In the genomic region with DNA sequence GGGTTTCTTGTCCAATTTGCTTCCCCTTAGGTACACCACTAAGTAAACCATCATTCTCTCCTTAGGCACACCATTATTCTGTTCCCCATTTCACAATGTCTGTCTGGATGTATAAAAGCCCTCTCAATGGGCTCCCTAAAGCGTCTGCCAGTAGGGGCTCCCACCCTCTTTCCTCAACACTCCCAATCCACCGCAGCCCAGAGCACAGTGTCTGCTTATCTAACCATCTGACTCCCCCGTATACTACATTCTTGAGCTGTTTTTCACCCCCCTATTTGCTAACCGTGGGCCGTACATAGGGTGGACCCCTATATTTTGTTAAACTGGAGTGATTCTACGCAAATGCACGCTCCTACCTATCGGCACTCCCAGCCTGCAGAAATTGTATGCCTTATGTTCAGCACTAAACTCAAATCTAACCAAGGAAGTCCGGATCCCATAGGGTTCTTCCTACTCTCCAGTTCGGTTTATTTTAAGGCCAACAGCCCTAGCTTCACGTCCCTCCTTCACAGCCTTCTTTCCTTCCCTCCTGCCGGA, we compare ENCODE assay signal across 1 cellular context.
A peak's percentile ranks its signal among the peaks of the same experiment; 100 is the strongest.
TF ChIP-seq lines count a peak whose summit lies in the region.

No MANE protein-coding gene starts in this region.

TF ChIP-seq in H1, 55 proteins besides CTCF, POLR2A, EP300 and RAD21:
- TF ChIP-seq JUND (IDR thresholded peaks at IDR 0.05; ENCODE audit: low read length) (no peak), KDM4A (IDR thresholded peaks at IDR 0.05; ENCODE audit: low read depth, low read length, severe bottlenecking) (peak; percentile 23), SP1 (IDR thresholded peaks at IDR 0.05; ENCODE audit: low read depth, low read length) (no peak), EZH2 (IDR thresholded peaks at IDR 0.05; ENCODE audit: low read depth, low read length, severe bottlenecking) (no peak), HDAC6 (IDR thresholded peaks at IDR 0.05; ENCODE audit: low read depth, low read length) (no peak), SAP30 (IDR thresholded peaks at IDR 0.05; ENCODE audit: insufficient read depth, insufficient replicate concordance, low read length) (peak; percentile 35), SIN3A (conservative IDR thresholded peaks at IDR 0.05 in 1 of 2, IDR thresholded peaks at IDR 0.05 in 1 of 2; ENCODE audit: low read depth in 1 of 2, low read length in 2 of 2) (no peak), ASH2L (IDR thresholded peaks at IDR 0.05; ENCODE audit: low read length) (peak; percentile 4), KDM1A (IDR thresholded peaks at IDR 0.05; ENCODE audit: borderline replicate concordance, low read length) (no peak), YY1 (IDR thresholded peaks at IDR 0.05; ENCODE audit: low read depth, low read length) (no peak), CHD1 (IDR thresholded peaks at IDR 0.05; ENCODE audit: low read depth, low read length) (no peak), ZNF274 (IDR thresholded peaks at IDR 0.05; ENCODE audit: borderline replicate concordance, extremely low read depth, low read length) (no peak), USF2 (IDR thresholded peaks at IDR 0.05; ENCODE audit: low read length) (no peak), SP2 (IDR thresholded peaks at IDR 0.05; ENCODE audit: low read length) (no peak), POU5F1 (IDR thresholded peaks at IDR 0.05; ENCODE audit: low read depth, low read length) (no peak), TCF12 (IDR thresholded peaks at IDR 0.05; ENCODE audit: low read depth, low read length) (no peak), CEBPB (IDR thresholded peaks at IDR 0.05; ENCODE audit: low read depth, low read length) (peak; percentile 60; the same call in 1 of the 2 replicates), HDAC2 (IDR thresholded peaks at IDR 0.05; ENCODE audit: borderline replicate concordance in 1 of 2, low read depth in 2 of 2, low read length in 2 of 2) (0 out of 4 replicates have a peak, but pooled peaks of 1 of the 2 experiments have one; percentile 23), FOSL1 (IDR thresholded peaks at IDR 0.05; ENCODE audit: insufficient read depth, low read depth, low read length) (no peak), MAFK (IDR thresholded peaks at IDR 0.05; ENCODE audit: low read depth, low read length) (no peak), CTBP2 (IDR thresholded peaks at IDR 0.05; ENCODE audit: borderline replicate concordance, insufficient read depth, insufficient read length, low read length) (no peak), TBP (IDR thresholded peaks at IDR 0.05; ENCODE audit: low read depth, low read length) (no peak), JUN (IDR thresholded peaks at IDR 0.05; ENCODE audit: low read depth, low read length) (no peak), NANOG (IDR thresholded peaks at IDR 0.05; ENCODE audit: insufficient read depth, low read depth, low read length, poor library complexity, severe bottlenecking) (no peak), TEAD4 (IDR thresholded peaks at IDR 0.05; ENCODE audit: low read depth, low read length) (no peak), CBX5 (IDR thresholded peaks at IDR 0.05; ENCODE audit: low read depth, low read length) (no peak), ATF2 (IDR thresholded peaks at IDR 0.05; ENCODE audit: low read length) (no peak), RXRA (IDR thresholded peaks at IDR 0.05; ENCODE audit: insufficient read depth, low read depth, low read length) (no peak), SIRT6 (IDR thresholded peaks at IDR 0.05; ENCODE audit: low read length) (no peak), PHF8 (conservative IDR thresholded peaks at IDR 0.05; ENCODE audit: low read depth, low read length) (no peak; the same call in 1 of the 2 replicates), POLR2AphosphoS5 (IDR thresholded peaks at IDR 0.05; ENCODE audit: low read depth, low read length) (peak; percentile 52; the same call in 1 of the 2 replicates), MAX (IDR thresholded peaks at IDR 0.05) (no peak), BCL11A (IDR thresholded peaks at IDR 0.05; ENCODE audit: low read depth in 2 of 2, low read length in 2 of 2) (no peak), SRF (IDR thresholded peaks at IDR 0.05; ENCODE audit: low read depth, low read length) (no peak), CREB1 (IDR thresholded peaks at IDR 0.05) (no peak)
- TF ChIP-seq, protein P1, sequence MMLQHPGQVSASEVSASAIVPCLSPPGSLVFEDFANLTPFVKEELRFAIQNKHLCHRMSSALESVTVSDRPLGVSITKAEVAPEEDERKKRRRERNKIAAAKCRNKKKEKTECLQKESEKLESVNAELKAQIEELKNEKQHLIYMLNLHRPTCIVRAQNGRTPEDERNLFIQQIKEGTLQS (IDR thresholded peaks at IDR 0.05; ENCODE audit: insufficient read depth, low read depth, low read length) = no peak
- TF ChIP-seq, protein P2, sequence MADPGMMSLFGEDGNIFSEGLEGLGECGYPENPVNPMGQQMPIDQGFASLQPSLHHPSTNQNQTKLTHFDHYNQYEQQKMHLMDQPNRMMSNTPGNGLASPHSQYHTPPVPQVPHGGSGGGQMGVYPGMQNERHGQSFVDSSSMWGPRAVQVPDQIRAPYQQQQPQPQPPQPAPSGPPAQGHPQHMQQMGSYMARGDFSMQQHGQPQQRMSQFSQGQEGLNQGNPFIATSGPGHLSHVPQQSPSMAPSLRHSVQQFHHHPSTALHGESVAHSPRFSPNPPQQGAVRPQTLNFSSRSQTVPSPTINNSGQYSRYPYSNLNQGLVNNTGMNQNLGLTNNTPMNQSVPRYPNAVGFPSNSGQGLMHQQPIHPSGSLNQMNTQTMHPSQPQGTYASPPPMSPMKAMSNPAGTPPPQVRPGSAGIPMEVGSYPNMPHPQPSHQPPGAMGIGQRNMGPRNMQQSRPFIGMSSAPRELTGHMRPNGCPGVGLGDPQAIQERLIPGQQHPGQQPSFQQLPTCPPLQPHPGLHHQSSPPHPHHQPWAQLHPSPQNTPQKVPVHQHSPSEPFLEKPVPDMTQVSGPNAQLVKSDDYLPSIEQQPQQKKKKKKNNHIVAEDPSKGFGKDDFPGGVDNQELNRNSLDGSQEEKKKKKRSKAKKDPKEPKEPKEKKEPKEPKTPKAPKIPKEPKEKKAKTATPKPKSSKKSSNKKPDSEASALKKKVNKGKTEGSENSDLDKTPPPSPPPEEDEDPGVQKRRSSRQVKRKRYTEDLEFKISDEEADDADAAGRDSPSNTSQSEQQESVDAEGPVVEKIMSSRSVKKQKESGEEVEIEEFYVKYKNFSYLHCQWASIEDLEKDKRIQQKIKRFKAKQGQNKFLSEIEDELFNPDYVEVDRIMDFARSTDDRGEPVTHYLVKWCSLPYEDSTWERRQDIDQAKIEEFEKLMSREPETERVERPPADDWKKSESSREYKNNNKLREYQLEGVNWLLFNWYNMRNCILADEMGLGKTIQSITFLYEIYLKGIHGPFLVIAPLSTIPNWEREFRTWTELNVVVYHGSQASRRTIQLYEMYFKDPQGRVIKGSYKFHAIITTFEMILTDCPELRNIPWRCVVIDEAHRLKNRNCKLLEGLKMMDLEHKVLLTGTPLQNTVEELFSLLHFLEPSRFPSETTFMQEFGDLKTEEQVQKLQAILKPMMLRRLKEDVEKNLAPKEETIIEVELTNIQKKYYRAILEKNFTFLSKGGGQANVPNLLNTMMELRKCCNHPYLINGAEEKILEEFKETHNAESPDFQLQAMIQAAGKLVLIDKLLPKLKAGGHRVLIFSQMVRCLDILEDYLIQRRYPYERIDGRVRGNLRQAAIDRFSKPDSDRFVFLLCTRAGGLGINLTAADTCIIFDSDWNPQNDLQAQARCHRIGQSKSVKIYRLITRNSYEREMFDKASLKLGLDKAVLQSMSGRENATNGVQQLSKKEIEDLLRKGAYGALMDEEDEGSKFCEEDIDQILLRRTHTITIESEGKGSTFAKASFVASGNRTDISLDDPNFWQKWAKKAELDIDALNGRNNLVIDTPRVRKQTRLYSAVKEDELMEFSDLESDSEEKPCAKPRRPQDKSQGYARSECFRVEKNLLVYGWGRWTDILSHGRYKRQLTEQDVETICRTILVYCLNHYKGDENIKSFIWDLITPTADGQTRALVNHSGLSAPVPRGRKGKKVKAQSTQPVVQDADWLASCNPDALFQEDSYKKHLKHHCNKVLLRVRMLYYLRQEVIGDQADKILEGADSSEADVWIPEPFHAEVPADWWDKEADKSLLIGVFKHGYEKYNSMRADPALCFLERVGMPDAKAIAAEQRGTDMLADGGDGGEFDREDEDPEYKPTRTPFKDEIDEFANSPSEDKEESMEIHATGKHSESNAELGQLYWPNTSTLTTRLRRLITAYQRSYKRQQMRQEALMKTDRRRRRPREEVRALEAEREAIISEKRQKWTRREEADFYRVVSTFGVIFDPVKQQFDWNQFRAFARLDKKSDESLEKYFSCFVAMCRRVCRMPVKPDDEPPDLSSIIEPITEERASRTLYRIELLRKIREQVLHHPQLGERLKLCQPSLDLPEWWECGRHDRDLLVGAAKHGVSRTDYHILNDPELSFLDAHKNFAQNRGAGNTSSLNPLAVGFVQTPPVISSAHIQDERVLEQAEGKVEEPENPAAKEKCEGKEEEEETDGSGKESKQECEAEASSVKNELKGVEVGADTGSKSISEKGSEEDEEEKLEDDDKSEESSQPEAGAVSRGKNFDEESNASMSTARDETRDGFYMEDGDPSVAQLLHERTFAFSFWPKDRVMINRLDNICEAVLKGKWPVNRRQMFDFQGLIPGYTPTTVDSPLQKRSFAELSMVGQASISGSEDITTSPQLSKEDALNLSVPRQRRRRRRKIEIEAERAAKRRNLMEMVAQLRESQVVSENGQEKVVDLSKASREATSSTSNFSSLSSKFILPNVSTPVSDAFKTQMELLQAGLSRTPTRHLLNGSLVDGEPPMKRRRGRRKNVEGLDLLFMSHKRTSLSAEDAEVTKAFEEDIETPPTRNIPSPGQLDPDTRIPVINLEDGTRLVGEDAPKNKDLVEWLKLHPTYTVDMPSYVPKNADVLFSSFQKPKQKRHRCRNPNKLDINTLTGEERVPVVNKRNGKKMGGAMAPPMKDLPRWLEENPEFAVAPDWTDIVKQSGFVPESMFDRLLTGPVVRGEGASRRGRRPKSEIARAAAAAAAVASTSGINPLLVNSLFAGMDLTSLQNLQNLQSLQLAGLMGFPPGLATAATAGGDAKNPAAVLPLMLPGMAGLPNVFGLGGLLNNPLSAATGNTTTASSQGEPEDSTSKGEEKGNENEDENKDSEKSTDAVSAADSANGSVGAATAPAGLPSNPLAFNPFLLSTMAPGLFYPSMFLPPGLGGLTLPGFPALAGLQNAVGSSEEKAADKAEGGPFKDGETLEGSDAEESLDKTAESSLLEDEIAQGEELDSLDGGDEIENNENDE (IDR thresholded peaks at IDR 0.05; ENCODE audit: insufficient replicate concordance, low read length) = no peak
- TF ChIP-seq, protein P3, sequence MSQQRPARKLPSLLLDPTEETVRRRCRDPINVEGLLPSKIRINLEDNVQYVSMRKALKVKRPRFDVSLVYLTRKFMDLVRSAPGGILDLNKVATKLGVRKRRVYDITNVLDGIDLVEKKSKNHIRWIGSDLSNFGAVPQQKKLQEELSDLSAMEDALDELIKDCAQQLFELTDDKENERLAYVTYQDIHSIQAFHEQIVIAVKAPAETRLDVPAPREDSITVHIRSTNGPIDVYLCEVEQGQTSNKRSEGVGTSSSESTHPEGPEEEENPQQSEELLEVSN (IDR thresholded peaks at IDR 0.05) = peak; percentile 82; the same call in 1 of the 2 replicates
TF ChIP-seq in H1: peak in this region for 7.
